In genomic region chr5:107383414-107383813, GRCh38 we compare ENCODE assay signal across 18 cellular contexts.
"Had no signal": no experiment of that assay in that cellular context is flagged by ENCODE, and none has a peak within 500 bp of the region (broad histone marks: within the 10 kb centered on the region; RNA-seq: fewer than 3 reads in every experiment).

No MANE protein-coding gene starts in this region.

- H3K9me3 ChIP-seq: tibial nerve, vagina had no signal

- H3K27me3 ChIP-seq: tibial nerve, vagina had no signal

- H3K36me3 Mint-ChIP-seq: T-cell had no signal

- H3K27me3 Mint-ChIP-seq: activated CD8-positive, alpha-beta T cell treated with anti-CD3 and anti-CD28 coated beads for 36 hours; activated T-cell treated with anti-CD3 and anti-CD28 coated beads, Interleukin-2, amount 50 U/mL, for 24 hours; dendritic cell treated with granulocyte-macrophage colony-stimulating factor and Interleukin-4, amounts not matched to agents 40 ng/mL and 50 ng/mL, for 4 days; T-cell had no signal

- H3K36me3 ChIP-seq: tibial nerve, vagina had no signal

- H3K27ac Mint-ChIP-seq: activated CD4-positive, alpha-beta T cell treated with anti-CD3 and anti-CD28 coated beads, Interleukin-2, amount 10 ng/mL, durations not matched to agents 24 days and 14 days; activated CD8-positive, alpha-beta T cell treated with anti-CD3 and anti-CD28 coated beads for 36 hours; activated T-cell treated with anti-CD3 and anti-CD28 coated beads, Interleukin-2, amount 50 U/mL, for 24 hours; activated T-helper 2 cell treated with anti-CD3 and anti-CD28 coated beads, Interferon-gamma antibody, Interleukin-2, Interleukin-4, amounts not matched to agents 10 μg/mL and 5 μg/mL and 100 μg/mL, durations not matched to agents 14 hours and 24 hours and 36 hours; dendritic cell treated with granulocyte-macrophage colony-stimulating factor and Interleukin-4, amounts not matched to agents 40 ng/mL and 50 ng/mL, for 4 days; T-cell had no signal

- DNase-seq: activated CD4-positive, alpha-beta T cell treated with anti-CD3 and anti-CD28 coated beads, Interleukin-2, amount 10 ng/mL, durations not matched to agents 24 days and 14 days; activated CD4-positive, CD25-positive, alpha-beta regulatory T cell; activated CD8-positive, alpha-beta T cell treated with anti-CD3 and anti-CD28 coated beads for 36 hours; activated naive CD4-positive, alpha-beta T cell treated with Interleukin-2 at 50 U/mL for 16 hours; activated T-cell treated with anti-CD3 and anti-CD28 coated beads, Interleukin-2, amount 50 U/mL, for 24 hours; aorta; cerebellar nuclear complex; effector CD8-positive, alpha-beta T cell; hippocampal formation; islet precursor cell; occipital lobe; stimulated activated naive CD8-positive, alpha-beta T cell treated with anti-CD3 and anti-CD28 coated beads, Interleukin-15, Interleukin-2, amounts not matched to agents 100 U/mL and 50 U/mL, for 24 hours; T-cell had no signal

- H3K4me3 ChIP-seq: skin epidermis, tibial nerve, vagina had no signal

- H3K4me3 Mint-ChIP-seq: activated CD4-positive, alpha-beta T cell treated with anti-CD3 and anti-CD28 coated beads, Interleukin-2, amount 10 ng/mL, durations not matched to agents 24 days and 14 days; activated CD8-positive, alpha-beta T cell treated with anti-CD3 and anti-CD28 coated beads for 36 hours; activated T-cell treated with anti-CD3 and anti-CD28 coated beads, Interleukin-2, amount 50 U/mL, for 24 hours; dendritic cell treated with granulocyte-macrophage colony-stimulating factor and Interleukin-4, amounts not matched to agents 40 ng/mL and 50 ng/mL, for 4 days; T-cell had no signal

- ATAC-seq: activated CD8-positive, alpha-beta T cell treated with anti-CD3 and anti-CD28 coated beads for 36 hours; stimulated activated naive CD8-positive, alpha-beta T cell treated with anti-CD3 and anti-CD28 coated beads, Interleukin-15, Interleukin-2, amounts not matched to agents 100 U/mL and 50 U/mL, for 24 hours; T-cell had no signal

- H3K9me3 Mint-ChIP-seq: activated CD8-positive, alpha-beta T cell treated with anti-CD3 and anti-CD28 coated beads for 36 hours; activated T-cell treated with anti-CD3 and anti-CD28 coated beads, Interleukin-2, amount 50 U/mL, for 24 hours; activated T-helper 2 cell treated with anti-CD3 and anti-CD28 coated beads, Interferon-gamma antibody, Interleukin-2, Interleukin-4, amounts not matched to agents 10 μg/mL and 5 μg/mL and 100 μg/mL, durations not matched to agents 14 hours and 24 hours and 36 hours; dendritic cell treated with granulocyte-macrophage colony-stimulating factor and Interleukin-4, amounts not matched to agents 40 ng/mL and 50 ng/mL, for 4 days; T-cell had no signal

- H3K27ac ChIP-seq: skin epidermis, tibial nerve, vagina had no signal
